In the genomic region with DNA sequence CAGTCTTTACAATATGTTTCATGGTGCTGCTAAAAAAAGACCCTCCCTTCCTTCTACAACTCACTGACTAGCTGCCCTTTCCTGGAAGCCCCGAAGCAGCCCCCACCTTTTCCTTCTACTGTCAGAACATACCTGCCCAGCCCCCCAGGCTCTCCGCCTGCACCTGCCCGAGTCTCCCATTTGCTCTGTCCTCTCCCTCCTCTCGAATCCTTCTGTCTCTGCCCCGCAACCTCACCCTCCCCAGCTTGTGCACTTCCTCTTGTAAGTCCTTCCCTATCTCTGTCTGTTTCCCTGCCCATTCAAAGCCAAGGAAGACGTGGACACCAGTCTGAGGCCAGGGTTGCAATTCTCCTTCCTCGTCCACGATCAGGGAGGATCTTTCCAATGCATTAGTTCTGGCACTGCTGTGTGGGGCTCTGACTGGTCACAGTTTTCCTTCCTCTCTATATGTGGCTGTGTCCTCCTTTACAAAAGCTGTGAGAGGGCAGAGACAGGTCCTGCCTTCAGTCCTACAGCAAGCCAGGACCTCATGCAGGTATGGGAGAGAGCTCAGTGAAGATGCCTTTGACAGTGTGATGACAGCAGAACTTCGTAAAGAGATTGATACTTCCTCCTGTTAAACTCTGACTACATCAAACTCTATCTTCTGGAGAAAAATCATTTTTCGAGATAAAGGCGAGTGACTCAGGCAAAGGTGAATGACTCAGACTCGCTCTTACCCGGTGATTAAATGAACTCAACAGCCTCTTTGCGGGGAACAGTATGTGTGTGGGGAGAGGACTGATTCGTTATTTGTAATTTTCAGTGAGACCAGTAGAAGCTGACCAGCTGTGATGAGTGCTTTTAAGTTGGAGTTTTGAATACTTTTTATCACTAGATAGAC, we compare ENCODE assay signal across 10 cellular contexts. TPM values are rescaled to one million over a fixed set of nuclear protein-coding genes. Genes with fewer than 3 reads are reported as not detected.
DNase-seq lines count a peak whose midpoint lies in the region; ATAC-seq, FAIRE-seq and TF ChIP-seq lines count a peak whose summit lies in the region.
"Had no signal": no experiment of that assay in that cellular context is flagged by ENCODE, and none has a peak within 500 bp of the region (broad histone marks: within the 10 kb centered on the region; RNA-seq: fewer than 3 reads in every experiment).

No MANE protein-coding gene starts in this region.

- H3K4me2 ChIP-seq in MM.1S (ENCODE audit: low read depth, low read length) = no peak overlapping the region

- peaks cover 20% of the 10 kb centered on the region for H3K36me3 Mint-ChIP-seq in activated T-helper 1 cell treated with anti-CD3 and anti-CD28 coated beads, Interleukin-12 subunit alpha, Interleukin-12 subunit beta, Interleukin-2, Interleukin-4 antibody, amounts not matched to agents 30 ng/mL and 10 ng/mL and 1 ng/mL, durations not matched to agents 14 hours and 24 hours and 36 hours (ENCODE audit: low read depth)

- H3K9ac ChIP-seq in HUES48 (ENCODE audit: low read depth, low read length) (no peak overlapping the region), MM.1S (ENCODE audit: low read length) (no peak overlapping the region)

- no peaks in the 10 kb centered on the region for H3K9me2 ChIP-seq in MM.1S (replicated peaks; ENCODE audit: insufficient read depth, low read length)

- peak overlapping the region; percentile 69 for H3K4me3 Mint-ChIP-seq in activated T-helper 1 cell treated with anti-CD3 and anti-CD28 coated beads, Interleukin-12 subunit alpha, Interleukin-12 subunit beta, Interleukin-2, Interleukin-4 antibody, amounts not matched to agents 30 ng/mL and 10 ng/mL and 1 ng/mL, durations not matched to agents 14 hours and 24 hours and 36 hours

- H3K27ac Mint-ChIP-seq in activated T-helper 1 cell treated with anti-CD3 and anti-CD28 coated beads, Interleukin-12 subunit alpha, Interleukin-12 subunit beta, Interleukin-2, Interleukin-4 antibody, amounts not matched to agents 30 ng/mL and 10 ng/mL and 1 ng/mL, durations not matched to agents 14 hours and 24 hours and 36 hours = peak overlapping the region; percentile 89

- DNase-seq in D721Med (ENCODE audit: insufficient read length, low spot score) = no peak
- no peak for DNase-seq in activated T-helper 1 cell treated with anti-CD3 and anti-CD28 coated beads, Interleukin-12 subunit alpha, Interleukin-12 subunit beta, Interleukin-2, Interleukin-4 antibody, amounts not matched to agents 30 ng/mL and 10 ng/mL and 1 ng/mL, durations not matched to agents 14 hours and 24 hours and 36 hours (ENCODE audit: low spot score)
- DNase-seq in left lung = no peak
- DNase-seq in RPMI8226 = no peak
- DNase-seq in MM.1S = no peak
- DNase-seq in islet precursor cell = no peak
- DNase-seq: esophagus squamous epithelium, occipital lobe had no signal

- TF ChIP-seq CTCF in D721Med (IDR thresholded peaks at IDR 0.05; ENCODE audit: insufficient read depth, missing control alignments) = no peak
- no peak for TF ChIP-seq CTCF in left lung (IDR thresholded peaks at IDR 0.05)
- no peak for TF ChIP-seq CTCF in MM.1S (IDR thresholded peaks at IDR 0.05; ENCODE audit: low read length)

- no peaks in the 10 kb centered on the region for H3F3A ChIP-seq in MM.1S (ENCODE audit: insufficient read depth, low read length)

- H2AFZ ChIP-seq in MM.1S (ENCODE audit: low read length) = no peak overlapping the region

- no peak overlapping the region for H3K27ac ChIP-seq in HUES48 (ENCODE audit: low read depth, low read length)
- no peak overlapping the region for H3K27ac ChIP-seq in left lung
- H3K27ac ChIP-seq in MM.1S (ENCODE audit: low read length) = no peak overlapping the region
- H3K27ac ChIP-seq: esophagus squamous epithelium had no signal

- H4K20me1 ChIP-seq in MM.1S (ENCODE audit: insufficient read depth, low read length) = no peaks in the 10 kb centered on the region

- H3K36me3 ChIP-seq in HUES48 (ENCODE audit: control insufficient read depth, insufficient read depth, low read length) = no peaks in the 10 kb centered on the region
- H3K36me3 ChIP-seq in left lung = no peaks in the 10 kb centered on the region
- no peaks in the 10 kb centered on the region; the same call in 1 of the 2 replicates for H3K36me3 ChIP-seq in MM.1S (replicated peaks; ENCODE audit: insufficient read depth, low read length)
- H3K36me3 ChIP-seq: esophagus squamous epithelium had no signal

- ATAC-seq in left lung = peak; percentile 79
- no peak for ATAC-seq in HG02759 (IDR thresholded peaks at IDR 0.05; ENCODE audit: unreplicated experiment)

- H3K79me2 ChIP-seq in MM.1S (ENCODE audit: low read length) = no peaks in the 10 kb centered on the region

- H3K27me3 Mint-ChIP-seq in activated T-helper 1 cell treated with anti-CD3 and anti-CD28 coated beads, Interleukin-12 subunit alpha, Interleukin-12 subunit beta, Interleukin-2, Interleukin-4 antibody, amounts not matched to agents 30 ng/mL and 10 ng/mL and 1 ng/mL, durations not matched to agents 14 hours and 24 hours and 36 hours (ENCODE audit: insufficient read depth) = no peaks in the 10 kb centered on the region

- H3K27me3 ChIP-seq in HUES48 (ENCODE audit: control insufficient read depth, insufficient read depth, low read length) (no peaks in the 10 kb centered on the region), left lung (peaks cover 0 to 18% of the 10 kb centered on the region in 2 donors), MM.1S (replicated peaks; ENCODE audit: insufficient read depth, low read length) (no peaks in the 10 kb centered on the region)

- peak overlapping the region; percentile 9 for H3K4me3 ChIP-seq in HUES48 (ENCODE audit: low read depth, low read length)
- no peak overlapping the region for H3K4me3 ChIP-seq in left lung
- no peak overlapping the region for H3K4me3 ChIP-seq in MM.1S (ENCODE audit: low read length)
- H3K4me3 ChIP-seq: esophagus squamous epithelium had no signal

- no peaks in the 10 kb centered on the region for H3K9me3 ChIP-seq in HUES48 (ENCODE audit: control insufficient read depth, insufficient read depth, low read length)
- H3K9me3 ChIP-seq in left lung = no peaks in the 10 kb centered on the region
- no peaks in the 10 kb centered on the region for H3K9me3 ChIP-seq in MM.1S (replicated peaks; ENCODE audit: insufficient read depth, low read length)
- H3K9me3 ChIP-seq: esophagus squamous epithelium had no signal

- intact Hi-C loops in activated T-helper 1 cell treated with anti-CD3 and anti-CD28 coated beads, Interleukin-12 subunit alpha, Interleukin-12 subunit beta, Interleukin-2, Interleukin-4 antibody, amounts not matched to agents 30 ng/mL and 10 ng/mL and 1 ng/mL, durations not matched to agents 14 hours and 24 hours and 36 hours (cut with micrococcal nuclease) = loop anchor here (1.0 to 2.0 kb wide), 3 partner anchors 10 to 25 kb away; partner anchors contain the start of gene TNFRSF11A
- intact Hi-C loops in left lung (cut with DNase I) = no loop called here

- peaks cover 33% of the 10 kb centered on the region for H3K4me1 ChIP-seq in HUES48 (ENCODE audit: control insufficient read depth, insufficient read depth, low read length)
- no peaks in the 10 kb centered on the region for H3K4me1 ChIP-seq in left lung
- no peaks in the 10 kb centered on the region for H3K4me1 ChIP-seq in MM.1S (ENCODE audit: low read length)

- no peaks in the 10 kb centered on the region for H3K9me3 Mint-ChIP-seq in activated T-helper 1 cell treated with anti-CD3 and anti-CD28 coated beads, Interleukin-12 subunit alpha, Interleukin-12 subunit beta, Interleukin-2, Interleukin-4 antibody, amounts not matched to agents 30 ng/mL and 10 ng/mL and 1 ng/mL, durations not matched to agents 14 hours and 24 hours and 36 hours

- peak; percentile 21 for FAIRE-seq in D721Med (lab: Jason Lieb, UNC)

- H3K4me1 Mint-ChIP-seq in activated T-helper 1 cell treated with anti-CD3 and anti-CD28 coated beads, Interleukin-12 subunit alpha, Interleukin-12 subunit beta, Interleukin-2, Interleukin-4 antibody, amounts not matched to agents 30 ng/mL and 10 ng/mL and 1 ng/mL, durations not matched to agents 14 hours and 24 hours and 36 hours (ENCODE audit: low read depth) = peaks cover 43% of the 10 kb centered on the region

RNA-seq across cellular contexts. Expression of gene TNFRSF11A, which starts 14.2 kb away (rescaled TPM):
- 22.9 and 27.1 TPM in 2 replicates for total RNA-seq in activated T-helper 1 cell treated with anti-CD3 and anti-CD28 coated beads, Interleukin-12 subunit alpha, Interleukin-12 subunit beta, Interleukin-2, Interleukin-4 antibody, amounts not matched to agents 30 ng/mL and 10 ng/mL and 1 ng/mL, durations not matched to agents 14 hours and 24 hours and 36 hours
- total RNA-seq in left lung = 1 to 10 TPM; 4.7 to 8.9 TPM
